6 cellular contexts compared by ENCODE assay signal in genomic region chr7:99499356-99499712, GRCh38. TPM values are rescaled to one million over a fixed set of nuclear protein-coding genes. Genes with fewer than 3 reads are reported as not detected.
DNase-seq lines count a peak whose midpoint lies in the region; ATAC-seq and TF ChIP-seq lines count a peak whose summit lies in the region.

No MANE protein-coding gene starts in this region.

- CTCF ChIA-PET in activated naive CD4-positive, alpha-beta T cell treated with anti-CD3 and anti-CD28 coated beads for 36 hours (lab: Charles Lee): no interaction called here
- CTCF ChIA-PET in activated B cell treated with CpG ODN at 0.5 μM for 24 hours (lab: Charles Lee): no interaction called here

- peaks cover 9 to 25% (median 20%) of the 10 kb centered on the region in 4 donors for H3K4me1 ChIP-seq in liver (ENCODE audit: control insufficient read depth in 4 of 4, insufficient read depth in 4 of 4, low read length in 3 of 4)

- POLR2A ChIA-PET in activated B cell treated with CpG ODN at 0.5 μM for 24 hours (lab: Charles Lee): interaction anchor here (0.7 to 3.3 kb wide), 18 partner anchors 8 to 930 kb away, joined by 3 to 49 read pairs (median 5); partner anchors contain the start of genes BUD31, CPSF4, FAM200A and MEPCE

- H3K27ac ChIP-seq in liver (ENCODE audit: low read depth in 1 of 2, low read length in 2 of 2): peak overlapping the region; percentile 90

- peaks cover 42% of the 10 kb centered on the region for H3K36me3 Mint-ChIP-seq in activated naive CD4-positive, alpha-beta T cell treated with anti-CD3 and anti-CD28 coated beads for 36 hours (ENCODE audit: low read depth)
- peaks cover 45% of the 10 kb centered on the region for H3K36me3 Mint-ChIP-seq in activated B cell treated with CpG ODN at 0.5 μM for 24 hours (ENCODE audit: low read depth)

- 2% methylated on average over 14 of the region's 14 CpGs for WGBS in liver

- peak overlapping the region; percentile 83 to 87 for H3K9ac ChIP-seq in liver (ENCODE audit: low read depth in 1 of 2, low read length in 2 of 2)

- no peaks in the 10 kb centered on the region for H3K27me3 Mint-ChIP-seq in activated naive CD4-positive, alpha-beta T cell treated with anti-CD3 and anti-CD28 coated beads for 36 hours (ENCODE audit: low read depth)
- H3K27me3 Mint-ChIP-seq in activated B cell treated with CpG ODN at 0.5 μM for 24 hours: no peaks in the 10 kb centered on the region

- H3K4me3 Mint-ChIP-seq in activated naive CD4-positive, alpha-beta T cell treated with anti-CD3 and anti-CD28 coated beads for 36 hours: peak overlapping the region; percentile 99
- H3K4me3 Mint-ChIP-seq in activated B cell treated with CpG ODN at 0.5 μM for 24 hours: peak overlapping the region; percentile 99

- peak overlapping the region; percentile 99 for H3K27ac Mint-ChIP-seq in activated naive CD4-positive, alpha-beta T cell treated with anti-CD3 and anti-CD28 coated beads for 36 hours
- H3K27ac Mint-ChIP-seq in activated B cell treated with CpG ODN at 0.5 μM for 24 hours: peak overlapping the region; percentile 99

- peaks cover 2% of the 10 kb centered on the region for H3K9me3 Mint-ChIP-seq in activated naive CD4-positive, alpha-beta T cell treated with anti-CD3 and anti-CD28 coated beads for 36 hours
- H3K9me3 Mint-ChIP-seq in activated B cell treated with CpG ODN at 0.5 μM for 24 hours: peaks cover under 1% of the 10 kb centered on the region

- intact Hi-C loops in activated naive CD4-positive, alpha-beta T cell treated with anti-CD3 and anti-CD28 coated beads for 36 hours (cut with micrococcal nuclease): loop anchor here (1.0 kb wide), 1 partner anchor 27 kb away; the partner anchor contains the start of gene ZNF789
- intact Hi-C loops in activated B cell treated with CpG ODN at 0.5 μM for 24 hours (cut with micrococcal nuclease): no loop called here

- H3K27me3 ChIP-seq in liver (ENCODE audit: control insufficient read depth in 4 of 4, insufficient read depth in 4 of 4, low read length in 3 of 4): no peaks in the 10 kb centered on the region

- ATAC-seq in activated B cell treated with CpG ODN at 0.5 μM for 24 hours (ENCODE audit: low read depth): peak; percentile 29
- ATAC-seq in HG02870 (IDR thresholded peaks at IDR 0.05; ENCODE audit: unreplicated experiment): no peak

- TF ChIP-seq CTCF in activated B cell treated with CpG ODN at 0.5 μM for 24 hours (IDR thresholded peaks at IDR 0.05): no peak
- TF ChIP-seq CTCF in liver (IDR thresholded peaks at IDR 0.05; ENCODE audit: low read depth, low read length, missing input control): no peak

- H3K36me3 ChIP-seq in liver (ENCODE audit: control insufficient read depth in 4 of 4, insufficient read depth in 3 of 4, low read depth in 1 of 4, low read length in 3 of 4): peaks cover 4 to 13% (median 7%) of the 10 kb centered on the region in 4 donors

- TF ChIP-seq RAD21 in liver (IDR thresholded peaks at IDR 0.05): no peak

- peak overlapping the region; percentile 75 to 97 (median 94) for H3K4me3 ChIP-seq in liver (ENCODE audit: low read depth in 1 of 3, low read length in 3 of 3)

- peaks cover 0 to 3% (median 2%) of the 10 kb centered on the region in 4 donors for H3K9me3 ChIP-seq in liver (ENCODE audit: control insufficient read depth in 4 of 4, low read length in 3 of 4)

- H3K4me1 Mint-ChIP-seq in activated naive CD4-positive, alpha-beta T cell treated with anti-CD3 and anti-CD28 coated beads for 36 hours (ENCODE audit: low read depth): peaks cover 23% of the 10 kb centered on the region
- peaks cover 44% of the 10 kb centered on the region for H3K4me1 Mint-ChIP-seq in activated B cell treated with CpG ODN at 0.5 μM for 24 hours

- DNase-seq in activated naive CD4-positive, alpha-beta T cell treated with anti-CD3 and anti-CD28 coated beads for 36 hours: no peak
- no peak for DNase-seq in activated naive CD4-positive, alpha-beta T cell (lab: John Stamatoyannopoulos, UW)
- DNase-seq in activated B cell treated with CpG ODN at 0.5 μM for 24 hours: no peak
- no peak for DNase-seq in LoVo (ENCODE audit: low spot score)

TF ChIP-seq in liver, 16 proteins besides CTCF, POLR2A, EP300 and RAD21:
- TF ChIP-seq REST (IDR thresholded peaks at IDR 0.05) (no peak), EGR1 (IDR thresholded peaks at IDR 0.05; ENCODE audit: low read depth in 2 of 2) (no peak)
TF ChIP-seq in liver: peak in this region for 0.

RNA-seq across cellular contexts. Expression of gene ZNF394, which starts 0.7 kb away (rescaled TPM):
- total RNA-seq in activated naive CD4-positive, alpha-beta T cell treated with anti-CD3 and anti-CD28 coated beads for 36 hours: 10 to 100 TPM; 26.5 to 26.6 TPM
- total RNA-seq in activated B cell treated with CpG ODN at 0.5 μM for 24 hours (61.5 and 61.7 TPM in 2 replicates), liver (10 to 100 TPM; 18.1 to 18.3 TPM)
- polyA plus RNA-seq in liver: 1 to 10 TPM; 5.5 to 6.1 TPM

RNA-seq across cellular contexts. Expression of gene ZKSCAN5, which starts 5.1 kb away (rescaled TPM):
- 1 to 10 TPM; 7.2 to 8.0 TPM for total RNA-seq in activated naive CD4-positive, alpha-beta T cell treated with anti-CD3 and anti-CD28 coated beads for 36 hours
- total RNA-seq in activated B cell treated with CpG ODN at 0.5 μM for 24 hours (9.5 and 10.3 TPM in 2 replicates), liver (1 to 10 TPM; 4.7 to 5.4 TPM)
- polyA plus RNA-seq in liver: 1 to 10 TPM; 1.7 to 2.2 TPM

RNA-seq across cellular contexts. Expression of gene ZNF789, which starts 26.6 kb away (rescaled TPM):
- total RNA-seq in activated naive CD4-positive, alpha-beta T cell treated with anti-CD3 and anti-CD28 coated beads for 36 hours: 1 to 10 TPM; 8.0 to 9.8 TPM
- 24.5 and 38.3 TPM in 2 replicates for total RNA-seq in activated B cell treated with CpG ODN at 0.5 μM for 24 hours
- total RNA-seq in liver: 1 to 10 TPM; 7.4 TPM
- polyA plus RNA-seq in liver: 1 to 10 TPM; 1.6 to 2.3 TPM

RNA-seq across cellular contexts. Expression of gene ATP5MF, which starts 33.4 kb away (rescaled TPM):
- 100 to 1,000 TPM; 423 to 441 TPM for total RNA-seq in activated naive CD4-positive, alpha-beta T cell treated with anti-CD3 and anti-CD28 coated beads for 36 hours
- total RNA-seq in activated B cell treated with CpG ODN at 0.5 μM for 24 hours: 248 and 334 TPM in 2 replicates
- total RNA-seq in liver: 100 to 1,000 TPM; 260 to 266 TPM
- polyA plus RNA-seq in liver: 100 to 1,000 TPM; 530 to 607 TPM

RNA-seq across cellular contexts. Expression of gene FAM200A, which starts 52.6 kb away (rescaled TPM):
- total RNA-seq in activated naive CD4-positive, alpha-beta T cell treated with anti-CD3 and anti-CD28 coated beads for 36 hours: 1 to 10 TPM; 3.3 to 3.8 TPM
- total RNA-seq in activated B cell treated with CpG ODN at 0.5 μM for 24 hours (9.2 and 9.3 TPM in 2 replicates), liver (1 to 10 TPM; 2.4 to 4.6 TPM)
- polyA plus RNA-seq in liver: 1 to 10 TPM; 1.0 to 1.7 TPM
